Comparison of ENCODE assay signal across 20 cellular contexts in the genomic region with DNA sequence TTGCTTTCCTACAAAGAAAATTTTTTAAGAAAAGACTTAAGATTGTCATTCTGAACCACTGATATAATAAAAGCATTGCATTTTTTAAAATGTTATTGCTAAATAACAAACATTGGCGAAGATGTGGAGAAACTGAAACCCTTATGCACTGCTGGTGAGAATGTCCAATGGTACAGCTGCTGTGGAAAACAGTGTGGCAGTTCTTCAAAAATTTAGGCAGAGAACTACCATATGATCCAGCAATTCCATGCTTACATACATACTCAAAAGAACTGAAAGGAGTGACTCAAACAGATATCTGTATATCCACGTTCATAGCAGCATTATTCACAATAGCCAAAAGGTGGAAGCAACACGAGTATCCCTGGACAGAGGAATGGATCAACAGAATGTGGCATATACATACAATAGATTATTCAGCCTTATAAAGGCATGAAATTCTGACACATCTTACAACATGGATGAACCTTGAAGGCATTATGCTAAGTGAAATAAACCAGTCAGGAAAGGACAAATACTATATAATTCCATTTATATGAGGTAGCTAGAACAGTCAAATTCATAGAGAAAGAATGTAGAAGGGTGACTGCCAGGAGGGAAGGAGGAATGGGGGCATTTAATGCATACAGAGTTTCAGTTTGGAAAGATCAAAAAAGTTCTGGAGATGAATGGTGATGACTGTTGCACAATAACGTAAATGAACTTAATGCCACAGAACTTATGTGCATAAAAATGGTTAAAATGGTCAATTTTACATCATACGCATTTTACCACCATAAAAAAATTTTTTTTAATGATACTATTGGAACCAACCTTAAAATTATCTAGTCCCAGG.
DNase-seq lines count a peak whose midpoint lies in the region; ATAC-seq and TF ChIP-seq lines count a peak whose summit lies in the region.
"Had no signal": no experiment of that assay in that cellular context is flagged by ENCODE, and none has a peak within 500 bp of the region (broad histone marks: within the 10 kb centered on the region; RNA-seq: fewer than 3 reads in every experiment).

No MANE protein-coding gene starts in this region.

- H3K36me3 Mint-ChIP-seq in HFFc6 (ENCODE audit: low read depth) = peaks cover 26% of the 10 kb centered on the region
- peaks cover 32% of the 10 kb centered on the region for H3K36me3 Mint-ChIP-seq in activated CD4-positive, alpha-beta T cell treated with anti-CD3 and anti-CD28 coated beads for 36 hours (ENCODE audit: low read depth)

- H3K4me3 ChIP-seq in adipocyte (ENCODE audit: low read length) (no peak overlapping the region), testis (no peak overlapping the region)
- H3K4me3 ChIP-seq: A549; BLaER1 treated with 17β-estradiol and CSF1 and Interleukin-3, amounts not matched to agents 10 nM and 100 nM had no signal

- POLR2A ChIA-PET in activated CD4-positive, alpha-beta T cell treated with anti-CD3 and anti-CD28 coated beads for 36 hours (lab: Charles Lee) = no interaction called here

- H3K4me3 Mint-ChIP-seq in HFFc6 = peak overlapping the region; percentile 14; the same call in 1 of the 2 replicates
- no peak overlapping the region for H3K4me3 Mint-ChIP-seq in activated CD4-positive, alpha-beta T cell treated with anti-CD3 and anti-CD28 coated beads for 36 hours
- H3K4me3 Mint-ChIP-seq: CD8-positive, alpha-beta memory T cell had no signal

- TF ChIP-seq CTCF in HFFc6 (IDR thresholded peaks at IDR 0.05) (no peak), foreskin keratinocyte (conservative IDR thresholded peaks at IDR 0.05) (peak; percentile 19), testis (IDR thresholded peaks at IDR 0.05) (no peak)

- H3K27ac ChIP-seq in foreskin keratinocyte = no peak overlapping the region
- no peak overlapping the region for H3K27ac ChIP-seq in testis
- H3K27ac ChIP-seq: A549; BLaER1 treated with 17β-estradiol and CSF1 and Interleukin-3, amounts not matched to agents 10 nM and 100 nM had no signal

- DNase-seq in EH (ENCODE audit: low read depth) (peak; percentile 30), HFFc6 (no peak), adipocyte (ENCODE audit: low read depth) (peak; percentile 45), foreskin keratinocyte (peak; percentile 55 to 92), testis (no peak)
- no peak for DNase-seq in effector CD4-positive, alpha-beta T cell
- DNase-seq in activated CD4-positive, alpha-beta T cell treated with anti-CD3 and anti-CD28 coated beads for 36 hours = no peak
- DNase-seq: CD8-positive, alpha-beta memory T cell; DMS79; KBM-7; NCI-H1436; NCI-H2029; NCI-H2171; NCI-H446; NK-92 treated with Interleukin-12 subunit alpha and Interleukin-12 subunit beta, amount 100 ng/mL, for 24 hours; OCI-M1; RPMI8226 had no signal

- CTCF ChIA-PET in activated CD4-positive, alpha-beta T cell treated with anti-CD3 and anti-CD28 coated beads for 36 hours (lab: Charles Lee) = no interaction called here

- H3K36me3 ChIP-seq in adipocyte (ENCODE audit: control insufficient read depth, insufficient read depth, low read length, severe bottlenecking) (peaks cover 49% of the 10 kb centered on the region), testis (ENCODE audit: low read depth, missing control alignments) (no peaks in the 10 kb centered on the region)

- TF ChIP-seq POLR2A in testis (IDR thresholded peaks at IDR 0.05) = no peak

- H3K4me1 ChIP-seq in adipocyte (ENCODE audit: control insufficient read depth, insufficient read depth, low read length) (peaks cover 20% of the 10 kb centered on the region), foreskin keratinocyte (peaks cover 11% of the 10 kb centered on the region), testis (no peaks in the 10 kb centered on the region)

- ATAC-seq in foreskin keratinocyte (peak; percentile 59), GM21737 (IDR thresholded peaks at IDR 0.05; ENCODE audit: unreplicated experiment) (no peak)
- ATAC-seq in activated CD4-positive, alpha-beta T cell treated with anti-CD3 and anti-CD28 coated beads for 36 hours = no peak
- ATAC-seq: A549 had no signal

- intact Hi-C loops in activated CD4-positive, alpha-beta T cell treated with anti-CD3 and anti-CD28 coated beads for 36 hours (cut with DNase I, micrococcal nuclease) = loop anchor here in 1 of 2 experiments (10.0 kb wide), 1 partner anchor 208 kb away; no protein-coding TSS in a partner anchor
- intact Hi-C loops in testis (cut with DNase I; ENCODE audit: low total_unique reads) = no loop called here

- H3K9me3 ChIP-seq in adipocyte (ENCODE audit: control insufficient read depth, low read length) = no peaks in the 10 kb centered on the region
- H3K9me3 ChIP-seq in testis = no peaks in the 10 kb centered on the region
- H3K9me3 ChIP-seq: A549; BLaER1 treated with 17β-estradiol and CSF1 and Interleukin-3, amounts not matched to agents 10 nM and 100 nM had no signal

- peaks cover 55% of the 10 kb centered on the region for H3K4me1 Mint-ChIP-seq in HFFc6 (ENCODE audit: low read depth)
- H3K4me1 Mint-ChIP-seq in activated CD4-positive, alpha-beta T cell treated with anti-CD3 and anti-CD28 coated beads for 36 hours = peaks cover 33% of the 10 kb centered on the region

- no peak overlapping the region for H3K9ac ChIP-seq in adipocyte (ENCODE audit: low read length)
- H3K9ac ChIP-seq: BLaER1 treated with 17β-estradiol and CSF1 and Interleukin-3, amounts not matched to agents 10 nM and 100 nM had no signal

- peak overlapping the region; percentile 16; the same call in 1 of the 2 replicates for H3K27ac Mint-ChIP-seq in HFFc6
- H3K27ac Mint-ChIP-seq in activated CD4-positive, alpha-beta T cell treated with anti-CD3 and anti-CD28 coated beads for 36 hours = no peak overlapping the region

- WGBS in testis, 2 donors = 89 to 96% methylated on average over 5 of the region's 5 CpGs

- H3K27me3 Mint-ChIP-seq in HFFc6 (ENCODE audit: insufficient read depth) = no peaks in the 10 kb centered on the region
- no peaks in the 10 kb centered on the region for H3K27me3 Mint-ChIP-seq in activated CD4-positive, alpha-beta T cell treated with anti-CD3 and anti-CD28 coated beads for 36 hours
- H3K27me3 Mint-ChIP-seq: CD8-positive, alpha-beta memory T cell had no signal

- no peaks in the 10 kb centered on the region for H3K9me3 Mint-ChIP-seq in HFFc6
- H3K9me3 Mint-ChIP-seq in activated CD4-positive, alpha-beta T cell treated with anti-CD3 and anti-CD28 coated beads for 36 hours (ENCODE audit: low read depth) = no peaks in the 10 kb centered on the region
- H3K9me3 Mint-ChIP-seq: CD8-positive, alpha-beta memory T cell had no signal

- H3K27me3 ChIP-seq in adipocyte (replicated peaks; ENCODE audit: control insufficient read depth, insufficient read depth, low read length) = no peaks in the 10 kb centered on the region
- H3K27me3 ChIP-seq in foreskin keratinocyte = no peaks in the 10 kb centered on the region
- no peaks in the 10 kb centered on the region for H3K27me3 ChIP-seq in testis
- H3K27me3 ChIP-seq: BLaER1 treated with 17β-estradiol and CSF1 and Interleukin-3, amounts not matched to agents 10 nM and 100 nM had no signal

Comparison
In these comparisons a context has a peak if more than half of its experiments do, and no peak if none do; other contexts are left out.
1. DNase-seq: peak in EH (single experiment), adipocyte (single experiment) and foreskin keratinocyte (2 of 2); none in HFFc6 (single experiment), effector CD4-positive, alpha-beta T cell (single experiment), activated CD4-positive, alpha-beta T cell treated with anti-CD3 and anti-CD28 coated beads for 36 hours (single experiment) and testis (single experiment).